8 cellular contexts compared by ENCODE assay signal in genomic region chr7:114944742-114945625, GRCh38. TPM values are rescaled to one million over a fixed set of nuclear protein-coding genes. Genes with fewer than 3 reads are reported as not detected.
DNase-seq lines count a peak whose midpoint lies in the region; ATAC-seq and TF ChIP-seq lines count a peak whose summit lies in the region.

No MANE protein-coding gene starts in this region.

- H3K27ac ChIP-seq in GM23338 (ENCODE audit: low read depth) (no peak overlapping the region), skeletal muscle tissue (ENCODE audit: low read depth, low read length) (peak overlapping the region; percentile 69)

- no peaks in the 10 kb centered on the region for H3K79me2 ChIP-seq in GM23338 (replicated peaks; ENCODE audit: insufficient read depth)

- H3K27ac Mint-ChIP-seq in GM23338, result peak overlapping the region; percentile 88
- peak overlapping the region in 4 of 5 experiments; percentile 8 to 96 (median 58) for H3K27ac Mint-ChIP-seq in brain

- H3K4me2 ChIP-seq in GM23338, result peak overlapping the region; percentile 64

- DNase-seq in GM23338 (ENCODE audit: low spot score) (peak; percentile 50), islet precursor cell (peak; percentile 56), NCI-H2081 (lab: John Stamatoyannopoulos, UW) (no peak)
- no peak for DNase-seq in activated CD4-positive, CD25-positive, alpha-beta regulatory T cell (lab: John Stamatoyannopoulos, UW)

- peaks cover 4% of the 10 kb centered on the region for H3K27me3 Mint-ChIP-seq in GM23338 (ENCODE audit: insufficient read depth, low read depth, poor library complexity)
- no peaks in the 10 kb centered on the region for H3K27me3 Mint-ChIP-seq in brain

- TF ChIP-seq CTCF in GM23338 (conservative IDR thresholded peaks at IDR 0.05; ENCODE audit: low read depth in 2 of 2), result no peak
- TF ChIP-seq CTCF in brain (conservative IDR thresholded peaks at IDR 0.05), result no peak

- H3K4me1 Mint-ChIP-seq in GM23338, result peaks cover 28% of the 10 kb centered on the region
- peaks cover 26% of the 10 kb centered on the region for H3K4me1 Mint-ChIP-seq in brain

- no peaks in the 10 kb centered on the region for H3K27me3 ChIP-seq in GM23338 (ENCODE audit: insufficient read depth)
- H3K27me3 ChIP-seq in skeletal muscle tissue (ENCODE audit: control insufficient read depth in 3 of 3, insufficient read depth in 3 of 3, low read length in 3 of 3), result no peaks in the 10 kb centered on the region

- H3K4me3 ChIP-seq in GM23338 (0 out of 2 replicates have a peak overlapping the region, but pooled peaks have one; percentile 5), skeletal muscle tissue (ENCODE audit: low read length in 3 of 3) (peak overlapping the region; percentile 59 to 75 (median 64))

- ATAC-seq in GM23338 (peak; percentile 91), HG02981 (IDR thresholded peaks at IDR 0.05; ENCODE audit: unreplicated experiment) (no peak), HG03520 (IDR thresholded peaks at IDR 0.05; ENCODE audit: unreplicated experiment) (no peak)

- H3F3A ChIP-seq in GM23338 (replicated peaks; ENCODE audit: low read depth), result no peaks in the 10 kb centered on the region

- H3K36me3 Mint-ChIP-seq in GM23338 (ENCODE audit: low read depth) (no peaks in the 10 kb centered on the region), brain (peaks cover 9% of the 10 kb centered on the region)

- H3K36me3 ChIP-seq in GM23338 (ENCODE audit: insufficient read depth) (no peaks in the 10 kb centered on the region), skeletal muscle tissue (ENCODE audit: control insufficient read depth in 3 of 3, insufficient read depth in 3 of 3, low read length in 3 of 3) (no peaks in the 10 kb centered on the region)

- no peaks in the 10 kb centered on the region for H3K9me3 Mint-ChIP-seq in GM23338
- H3K9me3 Mint-ChIP-seq in brain, result no peaks in the 10 kb centered on the region

- peaks cover 3% of the 10 kb centered on the region; the same call in 1 of the 2 replicates for H3K9me2 ChIP-seq in GM23338 (ENCODE audit: insufficient read depth)

- no peaks in the 10 kb centered on the region for H3K9me3 ChIP-seq in skeletal muscle tissue (ENCODE audit: control insufficient read depth in 3 of 3, low read length in 3 of 3)

- H3K4me3 Mint-ChIP-seq in GM23338, result peak overlapping the region; percentile 22; the same call in 1 of the 3 replicates
- peak overlapping the region in 4 of 5 experiments; percentile 22 to 81 (median 61) for H3K4me3 Mint-ChIP-seq in brain

- peaks cover 18% of the 10 kb centered on the region for H3K4me1 ChIP-seq in GM23338 (ENCODE audit: insufficient read depth)
- H3K4me1 ChIP-seq in skeletal muscle tissue (ENCODE audit: control insufficient read depth in 3 of 3, insufficient read depth in 3 of 3, low read length in 3 of 3), result peaks cover 0 to 7% (median 3%) of the 10 kb centered on the region in 3 donors

- peak overlapping the region; percentile 6; the same call in 1 of the 2 replicates for H2AFZ ChIP-seq in GM23338

- H3K9ac ChIP-seq in skeletal muscle tissue (ENCODE audit: low read depth in 1 of 3, low read length in 3 of 3), result peak overlapping the region; percentile 60 to 76 (median 70)

- H4K20me1 ChIP-seq in GM23338 (replicated peaks; ENCODE audit: insufficient read depth), result no peaks in the 10 kb centered on the region

TF ChIP-seq in GM23338, 12 proteins besides CTCF, POLR2A, EP300 and RAD21 (continues in another document):
- TF ChIP-seq ZNF462 (CRISPR knock-in tag; IDR thresholded peaks at IDR 0.05) (no peak), POLR2AphosphoS5 (IDR thresholded peaks at IDR 0.05; ENCODE audit: low read depth) (no peak), REST (IDR thresholded peaks at IDR 0.05; ENCODE audit: unreplicated experiment) (no peak), ZNF331 (CRISPR knock-in tag; IDR thresholded peaks at IDR 0.05; ENCODE audit: low read depth) (no peak), NANOG (IDR thresholded peaks at IDR 0.05; ENCODE audit: borderline replicate concordance) (no peak)

RNA-seq across cellular contexts. Expression of gene MDFIC, which starts 23.1 kb away (rescaled TPM):
- 5.2 and 9.8 TPM in 2 replicates for total RNA-seq in GM23338 (2014; rRNA removed; shearing (Covaris generic))
- 3.0 and 4.2 TPM in 2 replicates for polyA plus RNA-seq in GM23338 (2016; fragmentation: Nextera tagmentation; extraction: Ambion mirVana)
- polyA plus RNA-seq in brain (ENCODE audit: insufficient read depth, low read depth, low replicate concordance), result 1.2 TPM
- 20.9 TPM for total RNA-seq in skeletal muscle tissue

Comparison
In these comparisons a context has a peak if more than half of its experiments do, and no peak if none do; other contexts are left out.
1. DNase-seq: peak in GM23338 (single experiment) and islet precursor cell (single experiment); none in NCI-H2081 (0 of 2) and activated CD4-positive, CD25-positive, alpha-beta regulatory T cell (0 of 4).